1 cellular context compared by ENCODE assay signal in the genomic region with DNA sequence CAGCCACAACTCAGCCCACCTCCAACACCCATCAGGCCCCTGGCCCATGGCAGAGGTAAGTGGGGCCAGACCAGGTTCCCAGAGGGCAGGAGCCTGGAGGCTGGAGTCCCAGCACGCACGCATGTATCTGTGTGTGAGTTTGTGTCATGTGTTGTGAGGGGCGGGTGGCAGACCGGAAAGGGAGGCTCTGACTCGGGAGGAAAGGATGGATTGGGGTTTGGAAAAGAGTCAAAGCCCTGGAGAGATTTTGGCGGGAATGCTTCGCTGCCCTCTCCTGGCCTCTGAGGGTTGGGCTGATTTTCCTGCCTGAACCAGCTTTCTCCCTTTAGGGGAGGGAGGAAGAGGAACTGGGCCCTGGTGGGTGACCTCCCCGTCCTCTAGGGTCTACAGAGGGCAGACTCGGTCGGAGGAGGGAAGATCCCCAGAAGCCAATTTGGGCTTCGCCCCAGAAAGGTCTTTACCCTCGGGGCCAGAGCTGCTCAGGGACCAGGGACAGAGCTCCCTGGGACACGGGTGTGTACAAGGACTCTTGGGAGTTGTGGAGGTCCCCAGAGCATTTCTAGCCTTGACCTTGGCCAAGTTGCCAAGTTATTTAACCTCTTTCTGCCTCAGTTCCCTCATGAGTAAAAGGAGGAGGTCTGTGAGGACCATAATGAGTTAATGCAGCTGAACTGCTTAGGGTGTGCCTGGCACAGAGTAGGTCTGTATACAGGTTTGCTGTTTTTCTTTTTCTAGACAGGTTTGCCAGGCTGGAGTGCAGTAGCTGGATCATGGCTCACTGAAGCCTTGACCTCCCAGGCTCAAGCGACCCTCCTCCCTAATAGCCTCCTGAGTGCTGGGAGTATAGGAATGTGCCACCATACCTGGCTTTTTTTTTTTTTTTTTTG.
TF ChIP-seq lines count a peak whose summit lies in the region.

No MANE protein-coding gene starts in this region.

TF ChIP-seq in GM12878, 131 proteins besides CTCF, POLR2A, EP300 and RAD21 (continued from another document):
- TF ChIP-seq, protein P1, sequence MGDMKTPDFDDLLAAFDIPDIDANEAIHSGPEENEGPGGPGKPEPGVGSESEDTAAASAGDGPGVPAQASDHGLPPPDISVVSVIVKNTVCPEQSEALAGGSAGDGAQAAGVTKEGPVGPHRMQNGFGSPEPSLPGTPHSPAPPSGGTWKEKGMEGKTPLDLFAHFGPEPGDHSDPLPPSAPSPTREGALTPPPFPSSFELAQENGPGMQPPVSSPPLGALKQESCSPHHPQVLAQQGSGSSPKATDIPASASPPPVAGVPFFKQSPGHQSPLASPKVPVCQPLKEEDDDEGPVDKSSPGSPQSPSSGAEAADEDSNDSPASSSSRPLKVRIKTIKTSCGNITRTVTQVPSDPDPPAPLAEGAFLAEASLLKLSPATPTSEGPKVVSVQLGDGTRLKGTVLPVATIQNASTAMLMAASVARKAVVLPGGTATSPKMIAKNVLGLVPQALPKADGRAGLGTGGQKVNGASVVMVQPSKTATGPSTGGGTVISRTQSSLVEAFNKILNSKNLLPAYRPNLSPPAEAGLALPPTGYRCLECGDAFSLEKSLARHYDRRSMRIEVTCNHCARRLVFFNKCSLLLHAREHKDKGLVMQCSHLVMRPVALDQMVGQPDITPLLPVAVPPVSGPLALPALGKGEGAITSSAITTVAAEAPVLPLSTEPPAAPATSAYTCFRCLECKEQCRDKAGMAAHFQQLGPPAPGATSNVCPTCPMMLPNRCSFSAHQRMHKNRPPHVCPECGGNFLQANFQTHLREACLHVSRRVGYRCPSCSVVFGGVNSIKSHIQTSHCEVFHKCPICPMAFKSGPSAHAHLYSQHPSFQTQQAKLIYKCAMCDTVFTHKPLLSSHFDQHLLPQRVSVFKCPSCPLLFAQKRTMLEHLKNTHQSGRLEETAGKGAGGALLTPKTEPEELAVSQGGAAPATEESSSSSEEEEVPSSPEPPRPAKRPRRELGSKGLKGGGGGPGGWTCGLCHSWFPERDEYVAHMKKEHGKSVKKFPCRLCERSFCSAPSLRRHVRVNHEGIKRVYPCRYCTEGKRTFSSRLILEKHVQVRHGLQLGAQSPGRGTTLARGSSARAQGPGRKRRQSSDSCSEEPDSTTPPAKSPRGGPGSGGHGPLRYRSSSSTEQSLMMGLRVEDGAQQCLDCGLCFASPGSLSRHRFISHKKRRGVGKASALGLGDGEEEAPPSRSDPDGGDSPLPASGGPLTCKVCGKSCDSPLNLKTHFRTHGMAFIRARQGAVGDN (IDR thresholded peaks at IDR 0.05), result 0 out of 2 replicates have a peak, but pooled peaks have one; percentile 21
- no peak for TF ChIP-seq SRF (IDR thresholded peaks at IDR 0.05; ENCODE audit: low read depth in 2 of 2, low read length in 2 of 2)
- peak; percentile 64 for TF ChIP-seq IKZF1 (conservative IDR thresholded peaks at IDR 0.05)
- TF ChIP-seq, protein P2, sequence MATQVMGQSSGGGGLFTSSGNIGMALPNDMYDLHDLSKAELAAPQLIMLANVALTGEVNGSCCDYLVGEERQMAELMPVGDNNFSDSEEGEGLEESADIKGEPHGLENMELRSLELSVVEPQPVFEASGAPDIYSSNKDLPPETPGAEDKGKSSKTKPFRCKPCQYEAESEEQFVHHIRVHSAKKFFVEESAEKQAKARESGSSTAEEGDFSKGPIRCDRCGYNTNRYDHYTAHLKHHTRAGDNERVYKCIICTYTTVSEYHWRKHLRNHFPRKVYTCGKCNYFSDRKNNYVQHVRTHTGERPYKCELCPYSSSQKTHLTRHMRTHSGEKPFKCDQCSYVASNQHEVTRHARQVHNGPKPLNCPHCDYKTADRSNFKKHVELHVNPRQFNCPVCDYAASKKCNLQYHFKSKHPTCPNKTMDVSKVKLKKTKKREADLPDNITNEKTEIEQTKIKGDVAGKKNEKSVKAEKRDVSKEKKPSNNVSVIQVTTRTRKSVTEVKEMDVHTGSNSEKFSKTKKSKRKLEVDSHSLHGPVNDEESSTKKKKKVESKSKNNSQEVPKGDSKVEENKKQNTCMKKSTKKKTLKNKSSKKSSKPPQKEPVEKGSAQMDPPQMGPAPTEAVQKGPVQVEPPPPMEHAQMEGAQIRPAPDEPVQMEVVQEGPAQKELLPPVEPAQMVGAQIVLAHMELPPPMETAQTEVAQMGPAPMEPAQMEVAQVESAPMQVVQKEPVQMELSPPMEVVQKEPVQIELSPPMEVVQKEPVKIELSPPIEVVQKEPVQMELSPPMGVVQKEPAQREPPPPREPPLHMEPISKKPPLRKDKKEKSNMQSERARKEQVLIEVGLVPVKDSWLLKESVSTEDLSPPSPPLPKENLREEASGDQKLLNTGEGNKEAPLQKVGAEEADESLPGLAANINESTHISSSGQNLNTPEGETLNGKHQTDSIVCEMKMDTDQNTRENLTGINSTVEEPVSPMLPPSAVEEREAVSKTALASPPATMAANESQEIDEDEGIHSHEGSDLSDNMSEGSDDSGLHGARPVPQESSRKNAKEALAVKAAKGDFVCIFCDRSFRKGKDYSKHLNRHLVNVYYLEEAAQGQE (IDR thresholded peaks at IDR 0.05; ENCODE audit: low read depth, low read length), result peak; percentile 12; the same call in 1 of the 2 replicates
- TF ChIP-seq MXI1 (IDR thresholded peaks at IDR 0.05; ENCODE audit: low read depth, low read length), result no peak
- TF ChIP-seq RELA (IDR thresholded peaks at IDR 0.05; ENCODE audit: borderline replicate concordance, partially characterized antibody), result no peak
- TF ChIP-seq FOXK2 (IDR thresholded peaks at IDR 0.05), result no peak
- TF ChIP-seq BMI1 (IDR thresholded peaks at IDR 0.05; ENCODE audit: borderline replicate concordance), result no peak
- TF ChIP-seq NFXL1 (IDR thresholded peaks at IDR 0.05; ENCODE audit: borderline replicate concordance), result no peak
- TF ChIP-seq, protein P3, sequence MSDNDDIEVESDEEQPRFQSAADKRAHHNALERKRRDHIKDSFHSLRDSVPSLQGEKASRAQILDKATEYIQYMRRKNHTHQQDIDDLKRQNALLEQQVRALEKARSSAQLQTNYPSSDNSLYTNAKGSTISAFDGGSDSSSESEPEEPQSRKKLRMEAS (IDR thresholded peaks at IDR 0.05; ENCODE audit: low read depth, low read length), result no peak
- 0 out of 2 replicates have a peak, but pooled peaks have one; percentile 10 for TF ChIP-seq RFX5 (IDR thresholded peaks at IDR 0.05; ENCODE audit: low read depth, low read length)
- no peak for TF ChIP-seq KAT2A (conservative IDR thresholded peaks at IDR 0.05; ENCODE audit: control insufficient read depth, low read depth, low read length)
- TF ChIP-seq CEBPB (IDR thresholded peaks at IDR 0.05; ENCODE audit: borderline replicate concordance in 1 of 2, low read depth in 2 of 2, low read length in 2 of 2), result no peak
- TF ChIP-seq MTA3 (IDR thresholded peaks at IDR 0.05; ENCODE audit: borderline replicate concordance, low read length), result no peak
- peak; percentile 87 for TF ChIP-seq MEF2B (IDR thresholded peaks at IDR 0.05; ENCODE audit: partially characterized antibody, poor library complexity, severe bottlenecking)
- TF ChIP-seq, protein P4, sequence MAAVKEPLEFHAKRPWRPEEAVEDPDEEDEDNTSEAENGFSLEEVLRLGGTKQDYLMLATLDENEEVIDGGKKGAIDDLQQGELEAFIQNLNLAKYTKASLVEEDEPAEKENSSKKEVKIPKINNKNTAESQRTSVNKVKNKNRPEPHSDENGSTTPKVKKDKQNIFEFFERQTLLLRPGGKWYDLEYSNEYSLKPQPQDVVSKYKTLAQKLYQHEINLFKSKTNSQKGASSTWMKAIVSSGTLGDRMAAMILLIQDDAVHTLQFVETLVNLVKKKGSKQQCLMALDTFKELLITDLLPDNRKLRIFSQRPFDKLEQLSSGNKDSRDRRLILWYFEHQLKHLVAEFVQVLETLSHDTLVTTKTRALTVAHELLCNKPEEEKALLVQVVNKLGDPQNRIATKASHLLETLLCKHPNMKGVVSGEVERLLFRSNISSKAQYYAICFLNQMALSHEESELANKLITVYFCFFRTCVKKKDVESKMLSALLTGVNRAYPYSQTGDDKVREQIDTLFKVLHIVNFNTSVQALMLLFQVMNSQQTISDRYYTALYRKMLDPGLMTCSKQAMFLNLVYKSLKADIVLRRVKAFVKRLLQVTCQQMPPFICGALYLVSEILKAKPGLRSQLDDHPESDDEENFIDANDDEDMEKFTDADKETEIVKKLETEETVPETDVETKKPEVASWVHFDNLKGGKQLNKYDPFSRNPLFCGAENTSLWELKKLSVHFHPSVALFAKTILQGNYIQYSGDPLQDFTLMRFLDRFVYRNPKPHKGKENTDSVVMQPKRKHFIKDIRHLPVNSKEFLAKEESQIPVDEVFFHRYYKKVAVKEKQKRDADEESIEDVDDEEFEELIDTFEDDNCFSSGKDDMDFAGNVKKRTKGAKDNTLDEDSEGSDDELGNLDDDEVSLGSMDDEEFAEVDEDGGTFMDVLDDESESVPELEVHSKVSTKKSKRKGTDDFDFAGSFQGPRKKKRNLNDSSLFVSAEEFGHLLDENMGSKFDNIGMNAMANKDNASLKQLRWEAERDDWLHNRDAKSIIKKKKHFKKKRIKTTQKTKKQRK (IDR thresholded peaks at IDR 0.05; ENCODE audit: low read depth, low read length), result no peak
- TF ChIP-seq NFYA (IDR thresholded peaks at IDR 0.05; ENCODE audit: borderline replicate concordance, low read depth, low read length), result no peak
- TF ChIP-seq HDAC2 (IDR thresholded peaks at IDR 0.05), result no peak
- TF ChIP-seq IKZF2 (IDR thresholded peaks at IDR 0.05), result peak; percentile 54 to 58; a peak in 3 of 4 replicates
- TF ChIP-seq NBN (IDR thresholded peaks at IDR 0.05), result 0 out of 2 replicates have a peak, but pooled peaks have one; percentile 38
- TF ChIP-seq PAX8 (IDR thresholded peaks at IDR 0.05), result no peak
- no peak for TF ChIP-seq TBL1XR1 (IDR thresholded peaks at IDR 0.05; ENCODE audit: low read depth, low read length)
- TF ChIP-seq, protein P5, sequence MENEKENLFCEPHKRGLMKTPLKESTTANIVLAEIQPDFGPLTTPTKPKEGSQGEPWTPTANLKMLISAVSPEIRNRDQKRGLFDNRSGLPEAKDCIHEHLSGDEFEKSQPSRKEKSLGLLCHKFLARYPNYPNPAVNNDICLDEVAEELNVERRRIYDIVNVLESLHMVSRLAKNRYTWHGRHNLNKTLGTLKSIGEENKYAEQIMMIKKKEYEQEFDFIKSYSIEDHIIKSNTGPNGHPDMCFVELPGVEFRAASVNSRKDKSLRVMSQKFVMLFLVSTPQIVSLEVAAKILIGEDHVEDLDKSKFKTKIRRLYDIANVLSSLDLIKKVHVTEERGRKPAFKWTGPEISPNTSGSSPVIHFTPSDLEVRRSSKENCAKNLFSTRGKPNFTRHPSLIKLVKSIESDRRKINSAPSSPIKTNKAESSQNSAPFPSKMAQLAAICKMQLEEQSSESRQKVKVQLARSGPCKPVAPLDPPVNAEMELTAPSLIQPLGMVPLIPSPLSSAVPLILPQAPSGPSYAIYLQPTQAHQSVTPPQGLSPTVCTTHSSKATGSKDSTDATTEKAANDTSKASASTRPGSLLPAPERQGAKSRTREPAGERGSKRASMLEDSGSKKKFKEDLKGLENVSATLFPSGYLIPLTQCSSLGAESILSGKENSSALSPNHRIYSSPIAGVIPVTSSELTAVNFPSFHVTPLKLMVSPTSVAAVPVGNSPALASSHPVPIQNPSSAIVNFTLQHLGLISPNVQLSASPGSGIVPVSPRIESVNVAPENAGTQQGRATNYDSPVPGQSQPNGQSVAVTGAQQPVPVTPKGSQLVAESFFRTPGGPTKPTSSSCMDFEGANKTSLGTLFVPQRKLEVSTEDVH (IDR thresholded peaks at IDR 0.05; ENCODE audit: low read depth, partially characterized antibody), result peak; percentile 78
- TF ChIP-seq, protein P6, sequence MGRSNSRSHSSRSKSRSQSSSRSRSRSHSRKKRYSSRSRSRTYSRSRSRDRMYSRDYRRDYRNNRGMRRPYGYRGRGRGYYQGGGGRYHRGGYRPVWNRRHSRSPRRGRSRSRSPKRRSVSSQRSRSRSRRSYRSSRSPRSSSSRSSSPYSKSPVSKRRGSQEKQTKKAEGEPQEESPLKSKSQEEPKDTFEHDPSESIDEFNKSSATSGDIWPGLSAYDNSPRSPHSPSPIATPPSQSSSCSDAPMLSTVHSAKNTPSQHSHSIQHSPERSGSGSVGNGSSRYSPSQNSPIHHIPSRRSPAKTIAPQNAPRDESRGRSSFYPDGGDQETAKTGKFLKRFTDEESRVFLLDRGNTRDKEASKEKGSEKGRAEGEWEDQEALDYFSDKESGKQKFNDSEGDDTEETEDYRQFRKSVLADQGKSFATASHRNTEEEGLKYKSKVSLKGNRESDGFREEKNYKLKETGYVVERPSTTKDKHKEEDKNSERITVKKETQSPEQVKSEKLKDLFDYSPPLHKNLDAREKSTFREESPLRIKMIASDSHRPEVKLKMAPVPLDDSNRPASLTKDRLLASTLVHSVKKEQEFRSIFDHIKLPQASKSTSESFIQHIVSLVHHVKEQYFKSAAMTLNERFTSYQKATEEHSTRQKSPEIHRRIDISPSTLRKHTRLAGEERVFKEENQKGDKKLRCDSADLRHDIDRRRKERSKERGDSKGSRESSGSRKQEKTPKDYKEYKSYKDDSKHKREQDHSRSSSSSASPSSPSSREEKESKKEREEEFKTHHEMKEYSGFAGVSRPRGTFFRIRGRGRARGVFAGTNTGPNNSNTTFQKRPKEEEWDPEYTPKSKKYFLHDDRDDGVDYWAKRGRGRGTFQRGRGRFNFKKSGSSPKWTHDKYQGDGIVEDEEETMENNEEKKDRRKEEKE (IDR thresholded peaks at IDR 0.05), result no peak
- no peak for TF ChIP-seq BHLHE40 (IDR thresholded peaks at IDR 0.05; ENCODE audit: borderline replicate concordance in 1 of 2, low read depth in 2 of 2, low read length in 1 of 2)
- no peak for TF ChIP-seq ZNF24 (IDR thresholded peaks at IDR 0.05)
- no peak for TF ChIP-seq MEF2A (IDR thresholded peaks at IDR 0.05; ENCODE audit: insufficient read depth, low read depth, low read length)
- no peak for TF ChIP-seq POU2F2 (IDR thresholded peaks at IDR 0.05; ENCODE audit: borderline replicate concordance, low read depth, low read length)
- no peak for TF ChIP-seq POLR2AphosphoS5 (IDR thresholded peaks at IDR 0.05; ENCODE audit: low read length)
- TF ChIP-seq, protein P7, sequence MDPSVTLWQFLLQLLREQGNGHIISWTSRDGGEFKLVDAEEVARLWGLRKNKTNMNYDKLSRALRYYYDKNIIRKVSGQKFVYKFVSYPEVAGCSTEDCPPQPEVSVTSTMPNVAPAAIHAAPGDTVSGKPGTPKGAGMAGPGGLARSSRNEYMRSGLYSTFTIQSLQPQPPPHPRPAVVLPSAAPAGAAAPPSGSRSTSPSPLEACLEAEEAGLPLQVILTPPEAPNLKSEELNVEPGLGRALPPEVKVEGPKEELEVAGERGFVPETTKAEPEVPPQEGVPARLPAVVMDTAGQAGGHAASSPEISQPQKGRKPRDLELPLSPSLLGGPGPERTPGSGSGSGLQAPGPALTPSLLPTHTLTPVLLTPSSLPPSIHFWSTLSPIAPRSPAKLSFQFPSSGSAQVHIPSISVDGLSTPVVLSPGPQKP (IDR thresholded peaks at IDR 0.05; ENCODE audit: low read depth, low read length), result no peak
- TF ChIP-seq CHD2 (IDR thresholded peaks at IDR 0.05; ENCODE audit: borderline replicate concordance, low read depth, low read length), result no peak
- no peak for TF ChIP-seq ZNF274 (IDR thresholded peaks at IDR 0.05; ENCODE audit: insufficient read depth, insufficient read length)
- TF ChIP-seq BRCA1 (IDR thresholded peaks at IDR 0.05; ENCODE audit: low read depth, low read length), result no peak
